8 cellular contexts compared by ENCODE assay signal in the genomic region with DNA sequence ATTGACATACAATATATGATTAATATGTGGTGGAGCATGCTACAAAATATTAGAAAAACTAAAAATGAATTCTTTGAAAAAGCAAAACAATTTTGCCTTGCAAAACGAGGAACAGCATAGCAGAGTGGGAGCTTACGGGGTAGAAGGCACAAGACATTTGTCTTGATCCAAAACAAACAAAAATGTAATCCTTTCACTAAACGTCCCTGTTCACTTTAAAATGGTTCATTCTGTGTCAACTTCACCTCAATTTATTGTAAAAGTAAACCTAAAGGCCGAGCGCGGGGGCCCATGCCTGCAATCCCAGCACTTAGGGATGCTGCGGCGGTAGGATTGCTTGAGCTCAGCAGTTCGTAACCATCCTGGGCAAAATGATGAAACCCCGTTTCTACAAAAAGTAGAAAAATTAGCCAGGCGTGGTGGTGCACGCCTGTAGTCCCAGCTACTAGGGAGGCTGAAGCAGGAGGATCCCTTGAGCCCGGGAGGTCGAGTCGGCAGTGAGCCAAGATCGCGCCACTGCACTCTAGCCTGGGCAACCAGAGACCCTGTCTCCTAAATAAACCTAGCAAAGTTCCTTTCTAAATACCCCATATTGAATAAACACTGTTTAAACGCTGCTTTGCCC. TPM values are rescaled to one million over a fixed set of nuclear protein-coding genes. Genes with fewer than 3 reads are reported as not detected.
A peak's percentile ranks its signal among the peaks of the same experiment; 100 is the strongest.
DNase-seq lines count a peak whose midpoint lies in the region; ATAC-seq, FAIRE-seq and TF ChIP-seq lines count a peak whose summit lies in the region.

No MANE protein-coding gene starts in this region.

- H4K20me1 ChIP-seq in GM12878 (ENCODE audit: control insufficient read depth, insufficient read depth), result no peaks in the 10 kb centered on the region

- CTCF ChIA-PET in GM12878 (lab: Yijun Ruan, JAX), result interaction anchor here (0.7 to 1.4 kb wide), 3 partner anchors 10 to 132 kb away, joined by 3 to 4 read pairs (median 3); no protein-coding TSS in a partner anchor

- peak overlapping the region; percentile 88 for H3K27ac Mint-ChIP-seq in stimulated activated naive CD8-positive, alpha-beta T cell treated with anti-CD3 and anti-CD28 coated beads, Interleukin-15, Interleukin-2, amounts not matched to agents 100 ng/mL and 50 ng/mL, for 24 hours

- H3K27ac ChIP-seq in GM12878 (ENCODE audit: control insufficient read depth, insufficient read depth) (no peak overlapping the region), mucosa of rectum (ENCODE audit: low read depth in 2 of 2, low read length in 2 of 2) (peak overlapping the region; percentile 98 to 99)

- no peak for TF ChIP-seq CTCF in GM12878 (IDR thresholded peaks at IDR 0.05 in 2 of 3, conservative IDR thresholded peaks at IDR 0.05 in 1 of 3; ENCODE audit: control insufficient read depth in 2 of 3, extremely low read depth in 1 of 3, insufficient read depth in 1 of 3, low read depth in 3 of 3, low read length in 3 of 3)

- peak overlapping the region; percentile 96 for H3K4me3 Mint-ChIP-seq in stimulated activated naive CD8-positive, alpha-beta T cell treated with anti-CD3 and anti-CD28 coated beads, Interleukin-15, Interleukin-2, amounts not matched to agents 100 ng/mL and 50 ng/mL, for 24 hours

- no peaks in the 10 kb centered on the region for H3K27me3 Mint-ChIP-seq in stimulated activated naive CD8-positive, alpha-beta T cell treated with anti-CD3 and anti-CD28 coated beads, Interleukin-15, Interleukin-2, amounts not matched to agents 100 ng/mL and 50 ng/mL, for 24 hours

- H3K9ac ChIP-seq in GM12878 (ENCODE audit: control insufficient read depth, insufficient read depth, low read length) (peak overlapping the region; percentile 94; the same call in 1 of the 2 replicates), mucosa of rectum (ENCODE audit: low read depth in 1 of 2, low read length in 2 of 2) (peak overlapping the region in 1 of 2 donors; percentile 93)

- H3K27me3 ChIP-seq in GM12878 (replicated peaks in 1 of 2; ENCODE audit: control insufficient read depth in 2 of 2, insufficient read depth in 2 of 2, low read length in 1 of 2) (no peaks in the 10 kb centered on the region), mucosa of rectum (ENCODE audit: control insufficient read depth in 2 of 2, insufficient read depth in 2 of 2, low read length in 2 of 2) (no peaks in the 10 kb centered on the region)

- BruUV-seq in GM12878 (replicated peaks; lab: Mats Ljungman, UMichigan), result no TSS peak

- intact Hi-C loops in GM12878 (cut with micrococcal nuclease; ENCODE audit: unreplicated experiment), result loop anchor here (5.0 kb wide), 3 partner anchors 78 to 728 kb away; no protein-coding TSS in a partner anchor

- H3K9me3 ChIP-seq in GM12878 (replicated peaks; ENCODE audit: control insufficient read depth, insufficient read depth, low read length) (no peaks in the 10 kb centered on the region), mucosa of rectum (ENCODE audit: control insufficient read depth in 2 of 2, low read length in 2 of 2) (no peaks in the 10 kb centered on the region)

- in situ Hi-C loops in GM12878 (cut with MboI), result no loop called here

- peaks cover 13% of the 10 kb centered on the region for H3K36me3 Mint-ChIP-seq in stimulated activated naive CD8-positive, alpha-beta T cell treated with anti-CD3 and anti-CD28 coated beads, Interleukin-15, Interleukin-2, amounts not matched to agents 100 ng/mL and 50 ng/mL, for 24 hours (ENCODE audit: low read depth)

- SMC1A ChIA-PET in GM12878 (lab: Charles Lee; ENCODE audit: uncharacterized antibody, unreplicated experiment), result interaction anchor here (1.0 kb wide), 1 partner anchor 10 kb away, joined by 3 read pairs; no protein-coding TSS in a partner anchor

- no peak for TF ChIP-seq POLR2A in GM12878 (IDR thresholded peaks at IDR 0.05; ENCODE audit: low read depth, low read length)

- H3K9me3 Mint-ChIP-seq in stimulated activated naive CD8-positive, alpha-beta T cell treated with anti-CD3 and anti-CD28 coated beads, Interleukin-15, Interleukin-2, amounts not matched to agents 100 ng/mL and 50 ng/mL, for 24 hours, result no peaks in the 10 kb centered on the region

- TF ChIP-seq RAD21 in GM12878 (IDR thresholded peaks at IDR 0.05; ENCODE audit: insufficient read depth, low read depth, low read length), result no peak

- RAD21 ChIA-PET in GM12878 (lab: Charles Lee; ENCODE audit: unreplicated experiment), result interaction anchor here (1.4 to 3.8 kb wide), 2 partner anchors 75 to 131 kb away, joined by 3 to 41 read pairs; no protein-coding TSS in a partner anchor

- peak overlapping the region; percentile 86 for H3K4me3 ChIP-seq in GM12878
- peak overlapping the region; percentile 0 to 87 for H3K4me3 ChIP-seq in mucosa of rectum (ENCODE audit: low read length in 2 of 2)

- peak overlapping the region; percentile 93 for H3K4me2 ChIP-seq in GM12878 (ENCODE audit: control insufficient read depth, insufficient read depth)

- H3K36me3 ChIP-seq in GM12878 (ENCODE audit: control insufficient read depth in 2 of 2, insufficient read depth in 2 of 2, low read length in 1 of 2) (no peaks in the 10 kb centered on the region; a peak in 1 of 4 replicates), mucosa of rectum (ENCODE audit: control insufficient read depth in 2 of 2, insufficient read depth in 2 of 2, low read length in 2 of 2) (no peaks in the 10 kb centered on the region)

- 80% methylated on average over 18 of the region's 18 CpGs for WGBS in GM12878 (ENCODE audit: insufficient coverage, insufficient replicate concordance, low lambda C conversion rate, missing lambda C conversion rate)

- no peak for ATAC-seq in stimulated activated naive CD8-positive, alpha-beta T cell treated with anti-CD3 and anti-CD28 coated beads, Interleukin-15, Interleukin-2, amounts not matched to agents 100 U/mL and 50 U/mL, for 24 hours
- no peak for ATAC-seq in GM12878
- ATAC-seq in GM21447 (IDR thresholded peaks at IDR 0.05; ENCODE audit: unreplicated experiment), result no peak
- no peak for ATAC-seq in GM21717 (IDR thresholded peaks at IDR 0.05; ENCODE audit: unreplicated experiment)
- no peak for ATAC-seq in HG02763 (IDR thresholded peaks at IDR 0.05; ENCODE audit: unreplicated experiment)
- ATAC-seq in HG02840 (IDR thresholded peaks at IDR 0.05; ENCODE audit: low FRiP score, unreplicated experiment), result no peak

- H2AFZ ChIP-seq in GM12878 (ENCODE audit: control insufficient read depth, low read depth, low read length), result no peak overlapping the region

- no peak for FAIRE-seq in GM12878 (lab: Jason Lieb, UNC)

- H3K79me2 ChIP-seq in GM12878 (ENCODE audit: control insufficient read depth, insufficient read depth, low read length), result peaks cover 20% of the 10 kb centered on the region

- H3K4me1 ChIP-seq in GM12878 (ENCODE audit: control insufficient read depth, insufficient read depth, low read length) (0 out of 2 replicates have a peak, but pooled peaks cover 6% of the 10 kb centered on the region), mucosa of rectum (ENCODE audit: control insufficient read depth in 2 of 2, insufficient read depth in 2 of 2, low read length in 2 of 2) (peaks cover 20 to 33% of the 10 kb centered on the region in 2 donors)

- DNase-seq in stimulated activated naive CD8-positive, alpha-beta T cell treated with anti-CD3 and anti-CD28 coated beads, Interleukin-15, Interleukin-2, amounts not matched to agents 100 U/mL and 50 U/mL, for 24 hours, result no peak
- no peak for DNase-seq in GM12878 (ENCODE audit: low read depth, low spot score)

- peaks cover 46% of the 10 kb centered on the region for H3K4me1 Mint-ChIP-seq in stimulated activated naive CD8-positive, alpha-beta T cell treated with anti-CD3 and anti-CD28 coated beads, Interleukin-15, Interleukin-2, amounts not matched to agents 100 ng/mL and 50 ng/mL, for 24 hours (ENCODE audit: low read depth)

- TF ChIP-seq EP300 in GM12878 (IDR thresholded peaks at IDR 0.05; ENCODE audit: borderline replicate concordance in 1 of 2, control insufficient read depth in 1 of 2, low read depth in 2 of 2, low read length in 2 of 2), result no peak

- POLR2A ChIA-PET in GM12878 (lab: Charles Lee), result interaction anchor here (0.6 to 1.2 kb wide), 3 partner anchors 77 to 388 kb away, joined by 3 to 5 read pairs (median 4); no protein-coding TSS in a partner anchor

TF ChIP-seq in GM12878, 131 proteins besides CTCF, POLR2A, EP300 and RAD21 (continues in another document):
- TF ChIP-seq TCF3 (IDR thresholded peaks at IDR 0.05; ENCODE audit: borderline replicate concordance, insufficient read depth, low read depth, low read length), result no peak
- no peak for TF ChIP-seq KAT2A (conservative IDR thresholded peaks at IDR 0.05; ENCODE audit: control insufficient read depth, low read depth, low read length)
- TF ChIP-seq SMARCA5 (IDR thresholded peaks at IDR 0.05), result no peak

RNA-seq across cellular contexts. Expression of gene PRDM10, which starts 2.0 kb away (rescaled TPM):
- 15.0 and 16.2 TPM in 2 replicates for total RNA-seq in GM12878 (2013; cell fraction: nucleolus; rRNA removed)
- total RNA-seq in GM12878 (2014; rRNA removed) (4.1 TPM in 2 replicates), GM12878 (2014; rRNA removed; fragmentation: Illumina TruSeq; extraction: Trizol) (3.5 TPM in 2 replicates), GM12878 (2021) (6.0 and 7.5 TPM in 2 replicates)
- polyA plus RNA-seq in GM12878 (2011; ENCODE audit: low read depth), result 1.1 TPM
- polyA plus RNA-seq in GM12878 (2011; rRNA removed) (5.3 and 6.2 TPM in 2 replicates), GM12878 (2014; fragmentation: Illumina TruSeq; extraction: Trizol) (4.3 and 4.4 TPM in 2 replicates), GM12878 (2014; fragmentation: Nextera tagmentation; extraction: Ambion mirVana) (1 to 10 TPM in 1 of 2 experiments, under 1 TPM in 1; 0.93 to 1.3 TPM), GM12878 (2014; rRNA removed) (3.4 and 5.0 TPM in 2 replicates), GM12878 (2016; fragmentation: Nextera tagmentation; extraction: Ambion mirVana) (1 to 10 TPM; 4.0 to 5.7 TPM)
- 6.3 and 11.0 TPM in 2 replicates for polyA plus RNA-seq in GM12878 (2011; cell fraction: cytosol; rRNA removed)
- polyA plus RNA-seq in GM12878 (2011; cell fraction: nucleus; rRNA removed), result 15.6 and 17.5 TPM in 2 replicates
- 1.9 and 2.9 TPM in 2 replicates for polyA plus RNA-seq in GM12878 (2012)
- polyA minus RNA-seq in GM12878 (2011; rRNA and poly(A)+ RNA removed), result 23.0 and 29.8 TPM in 2 replicates
- 5.6 and 8.3 TPM in 2 replicates for polyA minus RNA-seq in GM12878 (2011; cell fraction: cytosol; rRNA and poly(A)+ RNA removed)
- polyA minus RNA-seq in GM12878 (2011; cell fraction: nucleus; rRNA and poly(A)+ RNA removed), result 4.4 and 10.0 TPM in 2 replicates
